1 cellular context compared by ENCODE assay signal in genomic region chr6:166621114-166621540, GRCh38.
TF ChIP-seq lines count a peak whose summit lies in the region.

No MANE protein-coding gene starts in this region.

TF ChIP-seq in H1, 55 proteins besides CTCF, POLR2A, EP300 and RAD21:
- no peak for TF ChIP-seq GABPA (IDR thresholded peaks at IDR 0.05; ENCODE audit: borderline replicate concordance, insufficient read depth, low read length)
- TF ChIP-seq POU5F1 (IDR thresholded peaks at IDR 0.05; ENCODE audit: low read depth, low read length) = peak; percentile 29; the same call in 1 of the 2 replicates
- TF ChIP-seq NANOG (IDR thresholded peaks at IDR 0.05; ENCODE audit: insufficient read depth, low read depth, low read length, poor library complexity, severe bottlenecking) = peak; percentile 19
- TF ChIP-seq CHD1 (IDR thresholded peaks at IDR 0.05; ENCODE audit: low read depth, low read length) = no peak
- peak; percentile 61; the same call in 1 of the 2 replicates for TF ChIP-seq TEAD4 (IDR thresholded peaks at IDR 0.05; ENCODE audit: low read depth, low read length)
- 0 out of 4 replicates have a peak, but pooled peaks of 1 of the 2 experiments have one; percentile 45 for TF ChIP-seq HDAC2 (IDR thresholded peaks at IDR 0.05; ENCODE audit: borderline replicate concordance in 1 of 2, low read depth in 2 of 2, low read length in 2 of 2)
